In genomic region chr10:33273295-33274002, GRCh38 we compare ENCODE assay signal across 8 cellular contexts.
A peak's percentile ranks its signal among the peaks of the same experiment; 100 is the strongest.
DNase-seq lines count a peak whose midpoint lies in the region; TF ChIP-seq lines count a peak whose summit lies in the region.

No MANE protein-coding gene starts in this region.

- 8% methylated on average over 17 of the region's 19 CpGs for WGBS in suprapubic skin

- no peak for TF ChIP-seq EP300 in suprapubic skin (IDR thresholded peaks at IDR 0.05)

- H3K9me3 ChIP-seq in breast epithelium (no peaks in the 10 kb centered on the region), suprapubic skin (no peaks in the 10 kb centered on the region)

- H3K4me1 ChIP-seq in breast epithelium: peaks cover 0 to 5% of the 10 kb centered on the region in 2 donors
- H3K4me1 ChIP-seq in suprapubic skin: peaks cover 37% of the 10 kb centered on the region

- intact Hi-C loops in breast epithelium (cut with DNase I; ENCODE audit: low total_unique reads): no loop called here

- H3K27ac ChIP-seq in breast epithelium: peak overlapping the region; percentile 29 to 67
- H3K27ac ChIP-seq in layer of hippocampus (ENCODE audit: low read depth, low read length): peak overlapping the region; percentile 36
- peak overlapping the region; percentile 61 for H3K27ac ChIP-seq in suprapubic skin

- H3K27me3 ChIP-seq in breast epithelium (no peaks in the 10 kb centered on the region), layer of hippocampus (ENCODE audit: control insufficient read depth, insufficient read depth, low read length) (no peaks in the 10 kb centered on the region), suprapubic skin (no peaks in the 10 kb centered on the region)

- H3K4me3 ChIP-seq in breast epithelium (peak overlapping the region; percentile 16 to 55 (median 36)), suprapubic skin (peak overlapping the region; percentile 27)

- DNase-seq in AG08396 (ENCODE audit: low spot score): peak; percentile 83
- peak; percentile 16 for DNase-seq in NCI-H128 (lab: John Stamatoyannopoulos, UW; ENCODE audit: unreplicated experiment)
- peak; percentile 78 to 81 for DNase-seq in breast epithelium (ENCODE audit: low spot score in 2 of 2)
- peak; percentile 83 to 92 for DNase-seq in suprapubic skin (ENCODE audit: low spot score in 2 of 2)
- DNase-seq in stimulated activated naive CD4-positive, alpha-beta T cell treated with Interleukin-2 at 50 U/mL for 16 hours (lab: John Stamatoyannopoulos, UW): no peak
- DNase-seq in NCI-H2227 treated with DMSO at 0.1 percent for 48 hours (lab: John Stamatoyannopoulos, UW): no peak
- no peak for DNase-seq in NCI-H748 (lab: John Stamatoyannopoulos, UW; ENCODE audit: unreplicated experiment)

- TF ChIP-seq CTCF in breast epithelium (IDR thresholded peaks at IDR 0.05): no peak
- no peak for TF ChIP-seq CTCF in suprapubic skin (IDR thresholded peaks at IDR 0.05)

- TF ChIP-seq POLR2A in breast epithelium (IDR thresholded peaks at IDR 0.05) (no peak), suprapubic skin (IDR thresholded peaks at IDR 0.05) (no peak)

- H3K36me3 ChIP-seq in breast epithelium: no peaks in the 10 kb centered on the region
- H3K36me3 ChIP-seq in suprapubic skin: no peaks in the 10 kb centered on the region

Comparison
In these comparisons a context has a peak if more than half of its experiments do, and no peak if none do; other contexts are left out.
1. DNase-seq: peak in AG08396 (single experiment), NCI-H128 (single experiment), breast epithelium (2 of 2) and suprapubic skin (2 of 2); none in stimulated activated naive CD4-positive, alpha-beta T cell treated with Interleukin-2 at 50 U/mL for 16 hours (single experiment), NCI-H2227 treated with DMSO at 0.1 percent for 48 hours (single experiment) and NCI-H748 (single experiment).
2. Peak in every context shown above with its lines, with median percentiles within 50 percentile points of each other: H3K27ac ChIP-seq.